In the genomic region with DNA sequence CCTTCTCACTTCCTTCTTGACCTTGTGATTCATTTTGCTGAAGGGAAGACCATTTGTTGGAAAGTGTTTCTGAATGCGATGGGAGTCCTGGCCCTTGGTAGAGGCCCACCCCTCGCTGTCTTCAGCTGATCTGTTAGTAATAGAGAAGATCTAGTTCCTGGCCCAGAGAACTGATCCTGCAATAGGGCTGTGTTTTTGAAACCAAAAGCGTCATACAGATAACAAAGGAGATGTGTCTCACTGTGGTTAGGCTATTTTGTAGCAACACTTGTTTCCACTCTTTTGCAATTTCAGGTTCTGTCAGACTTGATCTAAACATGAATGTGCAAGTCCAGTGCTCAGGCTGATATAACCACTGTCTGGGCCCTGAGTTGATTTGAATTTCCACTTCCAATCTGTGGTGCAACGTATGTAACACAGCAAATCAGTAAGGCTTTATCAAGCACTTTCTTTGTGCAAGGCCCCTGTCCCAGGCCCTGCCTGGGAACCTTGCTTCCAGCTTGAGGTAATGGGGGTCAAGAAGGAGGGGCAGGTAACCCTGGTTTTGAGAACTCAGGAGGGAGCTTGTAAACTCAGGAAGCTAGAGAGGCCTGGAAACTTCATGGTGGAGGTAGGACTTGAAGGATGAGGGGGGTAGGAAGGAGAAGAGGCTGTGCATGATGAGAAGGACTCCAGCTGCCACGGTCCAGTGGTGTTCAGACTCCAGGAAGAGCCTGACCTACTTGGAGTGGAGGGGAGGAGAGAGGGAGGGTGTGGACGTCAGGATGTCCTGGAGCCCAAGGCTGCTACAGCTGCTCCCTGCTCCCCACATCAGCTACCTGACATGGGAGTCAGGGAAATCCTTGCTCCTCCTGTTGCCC, we compare ENCODE assay signal across 8 cellular contexts. TPM values are rescaled to one million over a fixed set of nuclear protein-coding genes. Genes with fewer than 3 reads are reported as not detected.
DNase-seq lines count a peak whose midpoint lies in the region; ATAC-seq lines count a peak whose summit lies in the region.

No MANE protein-coding gene starts in this region.

- DNase-seq in activated CD4-positive, alpha-beta T cell treated with anti-CD3 and anti-CD28 coated beads for 48 hours, result peak; percentile 51
- DNase-seq in glomerular visceral epithelial cell (ENCODE audit: extremely low spot score), result peak; percentile 48
- DNase-seq in NCI-H2107 treated with DMSO at 0.1 percent for 48 hours (lab: John Stamatoyannopoulos, UW; ENCODE audit: unreplicated experiment), result no peak
- DNase-seq in foreskin melanocyte, result no peak
- no peak for DNase-seq in MG63

- H3K9me3 ChIP-seq in BLaER1 (no peaks in the 10 kb centered on the region), MG63 (no peaks in the 10 kb centered on the region)

- no peak overlapping the region for H3K4me3 ChIP-seq in BLaER1
- no peak overlapping the region for H3K4me3 ChIP-seq in MG63

- H3K4me1 ChIP-seq in BLaER1, result peaks cover 8% of the 10 kb centered on the region

- no peaks in the 10 kb centered on the region for H4K20me1 ChIP-seq in BLaER1

- ATAC-seq in GM19324 (IDR thresholded peaks at IDR 0.05; ENCODE audit: low FRiP score, unreplicated experiment) (peak; percentile 61), HG03378 (IDR thresholded peaks at IDR 0.05; ENCODE audit: unreplicated experiment) (peak; percentile 56)

- H3K27me3 ChIP-seq in BLaER1 (no peaks in the 10 kb centered on the region), MG63 (no peaks in the 10 kb centered on the region)

- H3K4me2 ChIP-seq in BLaER1, result 0 out of 2 replicates have a peak overlapping the region, but pooled peaks have one; percentile 1

- H3K36me3 ChIP-seq in BLaER1, result no peaks in the 10 kb centered on the region
- H3K36me3 ChIP-seq in MG63, result no peaks in the 10 kb centered on the region

- no peak overlapping the region for H3K9ac ChIP-seq in BLaER1

- H3K27ac ChIP-seq in BLaER1, result no peak overlapping the region

RNA-seq across cellular contexts. Expression of a gene that starts 42.2 kb away (rescaled TPM):
- total RNA-seq in MG63 (2014; rRNA removed; shearing (Covaris generic); ENCODE audit: low replicate concordance), result 10.2 and 19.6 TPM in 2 replicates

RNA-seq across cellular contexts. Expression of a gene that starts 57.1 kb away (rescaled TPM):
- 40.4 and 43.5 TPM in 2 replicates for total RNA-seq in MG63 (2014; rRNA removed; shearing (Covaris generic); ENCODE audit: low replicate concordance)

Comparison
In these comparisons a context has a peak if more than half of its experiments do, and no peak if none do; other contexts are left out.
1. DNase-seq: peak in activated CD4-positive, alpha-beta T cell treated with anti-CD3 and anti-CD28 coated beads for 48 hours (single experiment) and glomerular visceral epithelial cell (single experiment); none in NCI-H2107 treated with DMSO at 0.1 percent for 48 hours (single experiment), foreskin melanocyte (single experiment) and MG63 (single experiment).